ENCODE assay signal across 27 cellular contexts in the genomic region with DNA sequence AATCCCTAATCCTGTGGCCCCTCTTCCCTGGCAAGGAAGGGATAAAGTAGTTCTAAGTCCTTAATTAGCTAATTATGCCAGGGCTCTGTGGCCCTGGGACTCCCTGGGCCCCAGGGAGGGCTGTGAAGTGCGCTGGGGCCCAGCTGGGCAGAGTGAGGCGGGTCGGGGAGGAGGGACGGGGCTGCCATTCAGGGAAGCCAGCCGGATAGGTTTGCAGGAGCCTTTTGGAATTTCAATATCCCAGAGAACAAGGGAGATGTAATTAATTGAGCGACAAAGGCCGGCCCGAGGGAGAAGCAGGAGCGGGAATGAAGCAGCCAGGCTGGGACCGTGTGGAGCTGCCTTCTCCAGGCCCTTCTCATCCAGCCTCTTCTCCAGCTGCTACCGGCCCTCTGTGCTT.
"Had no signal": no experiment of that assay in that cellular context is flagged by ENCODE, and none has a peak within 500 bp of the region (broad histone marks: within the 10 kb centered on the region; RNA-seq: fewer than 3 reads in every experiment).

No MANE protein-coding gene starts in this region.

- ATAC-seq: activated T-cell treated with anti-CD3 and anti-CD28 coated beads, Interleukin-2, amount 50 U/mL, for 4 hours; Panc1 had no signal

- H3K4me3 Mint-ChIP-seq: activated CD4-positive, alpha-beta memory T cell treated with anti-CD3 and anti-CD28 coated beads for 36 hours; activated CD4-positive, alpha-beta T cell treated with anti-CD3 and anti-CD28 coated beads, Interleukin-2, amount 10 ng/mL, durations not matched to agents 7 days and 5 days; activated naive CD4-positive, alpha-beta T cell treated with anti-CD3 and anti-CD28 coated beads for 36 hours; activated naive CD8-positive, alpha-beta T cell; activated T-cell treated with anti-CD3 and anti-CD28 coated beads, Interleukin-2, amount 50 U/mL, for 4 hours; T-helper 1 cell treated with Interleukin-12 subunit alpha and Interleukin-12 subunit beta and Interleukin-4 antibody, amounts not matched to agents 30 μg/mL and 1 μg/mL, for 36 hours had no signal

- H3K4me3 ChIP-seq: MG63 had no signal

- H3K27me3 Mint-ChIP-seq: activated CD4-positive, alpha-beta T cell treated with anti-CD3 and anti-CD28 coated beads, Interleukin-2, amount 10 ng/mL, durations not matched to agents 7 days and 5 days; activated naive CD8-positive, alpha-beta T cell had no signal

- H3K27ac ChIP-seq: brain microvascular endothelial cell, KMS-11, RWPE1 had no signal

- H3K9me3 Mint-ChIP-seq: activated CD4-positive, alpha-beta memory T cell treated with anti-CD3 and anti-CD28 coated beads for 36 hours; activated CD4-positive, alpha-beta T cell treated with anti-CD3 and anti-CD28 coated beads, Interleukin-2, amount 10 ng/mL, durations not matched to agents 7 days and 5 days; activated naive CD4-positive, alpha-beta T cell treated with anti-CD3 and anti-CD28 coated beads for 36 hours; activated T-cell treated with anti-CD3 and anti-CD28 coated beads, Interleukin-2, amount 50 U/mL, for 4 hours; T-helper 1 cell treated with Interleukin-12 subunit alpha and Interleukin-12 subunit beta and Interleukin-4 antibody, amounts not matched to agents 30 μg/mL and 1 μg/mL, for 36 hours had no signal

- H3K27me3 ChIP-seq: MG63 had no signal

- H3K36me3 ChIP-seq: brain microvascular endothelial cell, MG63 had no signal

- H3K4me2 ChIP-seq: KMS-11 had no signal

- DNase-seq: activated CD4-positive, alpha-beta memory T cell treated with anti-CD3 and anti-CD28 coated beads for 36 hours; activated CD4-positive, alpha-beta T cell treated with anti-CD3 and anti-CD28 coated beads, Interleukin-2, amount 10 ng/mL, durations not matched to agents 7 days and 5 days; activated CD4-positive, CD25-positive, alpha-beta regulatory T cell; activated CD8-positive, alpha-beta memory T cell treated with anti-CD3 and anti-CD28 coated beads for 24 hours; activated gamma-delta T cell; activated naive CD4-positive, alpha-beta T cell treated with anti-CD3 and anti-CD28 coated beads for 36 hours; activated T-cell treated with anti-CD3 and anti-CD28 coated beads, Interleukin-2, amount 50 U/mL, for 4 hours; amygdala; brain microvascular endothelial cell; cerebellar nuclear complex; MG63; NCI-H1105 treated with DMSO at 0.1 percent for 48 hours; NCI-H1436 treated with DMSO at 0.1 percent for 48 hours; NCI-H187; NCI-H2081; NCI-H446; NCI-H526; NCI-H774; NK-92 treated with Interleukin-12 subunit alpha and Interleukin-12 subunit beta, amount 100 ng/mL, for 24 hours; OCI-M1; SHP77 treated with DMSO at 0.1 percent for 48 hours; T-helper 9 cell had no signal

- H3K27ac Mint-ChIP-seq: activated CD4-positive, alpha-beta memory T cell treated with anti-CD3 and anti-CD28 coated beads for 36 hours; activated CD4-positive, alpha-beta T cell treated with anti-CD3 and anti-CD28 coated beads, Interleukin-2, amount 10 ng/mL, durations not matched to agents 7 days and 5 days; activated naive CD4-positive, alpha-beta T cell treated with anti-CD3 and anti-CD28 coated beads for 36 hours; activated naive CD8-positive, alpha-beta T cell; T-helper 1 cell treated with Interleukin-12 subunit alpha and Interleukin-12 subunit beta and Interleukin-4 antibody, amounts not matched to agents 30 μg/mL and 1 μg/mL, for 36 hours had no signal

- H3K36me3 Mint-ChIP-seq: activated CD4-positive, alpha-beta memory T cell treated with anti-CD3 and anti-CD28 coated beads for 36 hours; activated naive CD8-positive, alpha-beta T cell had no signal
